Comparison of ENCODE assay signal across 10 cellular contexts in genomic region chr6:30990422-30991086, GRCh38. TPM values are rescaled to one million over a fixed set of nuclear protein-coding genes. Genes with fewer than 3 reads are reported as not detected.
DNase-seq lines count a peak whose midpoint lies in the region; ATAC-seq and TF ChIP-seq lines count a peak whose summit lies in the region.
"Had no signal": no experiment of that assay in that cellular context is flagged by ENCODE, and none has a peak within 500 bp of the region (broad histone marks: within the 10 kb centered on the region; RNA-seq: fewer than 3 reads in every experiment).

No MANE protein-coding gene starts in this region.

- TF ChIP-seq CTCF in SK-N-SH (IDR thresholded peaks at IDR 0.05), result no peak

- peaks cover 12% of the 10 kb centered on the region for H3K4me1 Mint-ChIP-seq in activated naive CD4-positive, alpha-beta T cell treated with anti-CD3 and anti-CD28 coated beads for 36 hours (ENCODE audit: low read depth)
- peaks cover 13% of the 10 kb centered on the region for H3K4me1 Mint-ChIP-seq in stimulated activated naive CD8-positive, alpha-beta T cell treated with anti-CD3 and anti-CD28 coated beads, Interleukin-15, Interleukin-2, amounts not matched to agents 100 ng/mL and 50 ng/mL, for 24 hours (ENCODE audit: low read depth)

- intact Hi-C loops in activated naive CD4-positive, alpha-beta T cell treated with anti-CD3 and anti-CD28 coated beads for 36 hours (cut with micrococcal nuclease), result no loop called here

- peak; percentile 55 for DNase-seq in activated naive CD4-positive, alpha-beta T cell treated with anti-CD3 and anti-CD28 coated beads for 36 hours
- DNase-seq in activated naive CD4-positive, alpha-beta T cell treated with Interleukin-2 at 50 U/mL for 16 hours, result no peak
- DNase-seq in SK-N-SH, result no peak
- DNase-seq in NCI-H345 treated with DMSO at 0.1 percent for 48 hours (lab: John Stamatoyannopoulos, UW; ENCODE audit: unreplicated experiment), result no peak
- no peak for DNase-seq in cortex of kidney (lab: John Stamatoyannopoulos, UW)
- DNase-seq: NCI-H146, PC-3 had no signal

- CTCF ChIA-PET in activated naive CD4-positive, alpha-beta T cell treated with anti-CD3 and anti-CD28 coated beads for 36 hours (lab: Charles Lee), result no interaction called here
- CTCF ChIA-PET in SK-N-SH (lab: Yijun Ruan, JAX), result interaction anchor here (0.6 kb wide), 1 partner anchor 491 kb away, joined by 3 read pairs; no protein-coding TSS in a partner anchor

- no peak for ATAC-seq in GM18873 (IDR thresholded peaks at IDR 0.05; ENCODE audit: low FRiP score, unreplicated experiment)
- ATAC-seq: PC-3 had no signal

- H3F3A ChIP-seq in SK-N-SH (replicated peaks; ENCODE audit: insufficient read depth), result no peaks in the 10 kb centered on the region

- TF ChIP-seq RAD21 in SK-N-SH (IDR thresholded peaks at IDR 0.05; ENCODE audit: low read length), result no peak

- H3K4me3 Mint-ChIP-seq in activated naive CD4-positive, alpha-beta T cell treated with anti-CD3 and anti-CD28 coated beads for 36 hours, result peak overlapping the region; percentile 15
- no peak overlapping the region for H3K4me3 Mint-ChIP-seq in stimulated activated naive CD8-positive, alpha-beta T cell treated with anti-CD3 and anti-CD28 coated beads, Interleukin-15, Interleukin-2, amounts not matched to agents 100 ng/mL and 50 ng/mL, for 24 hours

- H3K9me3 ChIP-seq in SK-N-SH (no peaks in the 10 kb centered on the region), duodenal mucosa (ENCODE audit: control insufficient read depth in 1 of 2, low read length in 2 of 2) (no peaks in the 10 kb centered on the region)

- TF ChIP-seq EP300 in SK-N-SH (IDR thresholded peaks at IDR 0.05; ENCODE audit: borderline replicate concordance in 1 of 2, low read depth in 1 of 2, low read length in 1 of 2), result no peak

- H3K9me2 ChIP-seq in SK-N-SH, result no peaks in the 10 kb centered on the region

- H3K36me3 ChIP-seq in SK-N-SH (replicated peaks in 1 of 2; ENCODE audit: control insufficient read depth in 1 of 2, insufficient read depth in 2 of 2, low read length in 1 of 2) (no peaks in the 10 kb centered on the region), duodenal mucosa (ENCODE audit: control insufficient read depth in 1 of 2, insufficient read depth in 2 of 2, low read length in 2 of 2) (no peaks in the 10 kb centered on the region)

- 0 out of 2 replicates have a peak overlapping the region, but pooled peaks have one; percentile 17 for H3K4me2 ChIP-seq in SK-N-SH

- H3K27ac ChIP-seq in SK-N-SH (ENCODE audit: low read depth in 2 of 2, low read length in 1 of 2) (no peak overlapping the region), duodenal mucosa (ENCODE audit: low read depth, low read length) (no peak overlapping the region)

- no peaks in the 10 kb centered on the region for H3K27me3 Mint-ChIP-seq in activated naive CD4-positive, alpha-beta T cell treated with anti-CD3 and anti-CD28 coated beads for 36 hours (ENCODE audit: low read depth)
- no peaks in the 10 kb centered on the region for H3K27me3 Mint-ChIP-seq in stimulated activated naive CD8-positive, alpha-beta T cell treated with anti-CD3 and anti-CD28 coated beads, Interleukin-15, Interleukin-2, amounts not matched to agents 100 ng/mL and 50 ng/mL, for 24 hours

- H3K9me3 Mint-ChIP-seq in activated naive CD4-positive, alpha-beta T cell treated with anti-CD3 and anti-CD28 coated beads for 36 hours, result peaks cover 2% of the 10 kb centered on the region
- no peaks in the 10 kb centered on the region for H3K9me3 Mint-ChIP-seq in stimulated activated naive CD8-positive, alpha-beta T cell treated with anti-CD3 and anti-CD28 coated beads, Interleukin-15, Interleukin-2, amounts not matched to agents 100 ng/mL and 50 ng/mL, for 24 hours

- H2AFZ ChIP-seq in SK-N-SH (ENCODE audit: low read depth), result peak overlapping the region; percentile 24; the same call in 1 of the 2 replicates

- no peak overlapping the region for H3K27ac Mint-ChIP-seq in activated naive CD4-positive, alpha-beta T cell treated with anti-CD3 and anti-CD28 coated beads for 36 hours
- peak overlapping the region; percentile 31 for H3K27ac Mint-ChIP-seq in stimulated activated naive CD8-positive, alpha-beta T cell treated with anti-CD3 and anti-CD28 coated beads, Interleukin-15, Interleukin-2, amounts not matched to agents 100 ng/mL and 50 ng/mL, for 24 hours

- H3K36me3 Mint-ChIP-seq in activated naive CD4-positive, alpha-beta T cell treated with anti-CD3 and anti-CD28 coated beads for 36 hours (ENCODE audit: low read depth), result no peaks in the 10 kb centered on the region
- no peaks in the 10 kb centered on the region for H3K36me3 Mint-ChIP-seq in stimulated activated naive CD8-positive, alpha-beta T cell treated with anti-CD3 and anti-CD28 coated beads, Interleukin-15, Interleukin-2, amounts not matched to agents 100 ng/mL and 50 ng/mL, for 24 hours (ENCODE audit: low read depth)

- H3K4me3 ChIP-seq in SK-N-SH (ENCODE audit: low read depth in 2 of 2, low read length in 1 of 2), result no peak overlapping the region
- peak overlapping the region; percentile 18 to 32 for H3K4me3 ChIP-seq in duodenal mucosa (ENCODE audit: low read depth in 1 of 2, low read length in 2 of 2)

- H3K79me2 ChIP-seq in SK-N-SH (ENCODE audit: insufficient read depth), result no peaks in the 10 kb centered on the region

- no peak overlapping the region for H3K9ac ChIP-seq in SK-N-SH
- no peak overlapping the region for H3K9ac ChIP-seq in duodenal mucosa (ENCODE audit: low read depth in 1 of 2, low read length in 2 of 2)

- H3K27me3 ChIP-seq in SK-N-SH (ENCODE audit: insufficient read depth) (no peaks in the 10 kb centered on the region), duodenal mucosa (ENCODE audit: control insufficient read depth in 1 of 2, insufficient read depth in 2 of 2, low read length in 2 of 2) (no peaks in the 10 kb centered on the region)

- H3K4me1 ChIP-seq in SK-N-SH (ENCODE audit: control insufficient read depth in 1 of 2, insufficient read depth in 2 of 2, low read depth in 1 of 2, low read length in 1 of 2) (no peaks in the 10 kb centered on the region), duodenal mucosa (ENCODE audit: control insufficient read depth in 1 of 2, insufficient read depth in 2 of 2, low read length in 2 of 2) (no peaks in the 10 kb centered on the region)

- H4K20me1 ChIP-seq in SK-N-SH (ENCODE audit: insufficient read depth), result no peaks in the 10 kb centered on the region

- POLR2A ChIA-PET in SK-N-SH (lab: Yijun Ruan, JAX), result no interaction called here

- WGBS in SK-N-SH (ENCODE audit: low lambda C conversion rate), result 32% methylated on average over 8 of the region's 8 CpGs

TF ChIP-seq in SK-N-SH, 30 proteins besides CTCF, POLR2A, EP300 and RAD21:
- TF ChIP-seq IRF3 (IDR thresholded peaks at IDR 0.05; ENCODE audit: low read depth, low read length) (no peak), RXRA (IDR thresholded peaks at IDR 0.05; ENCODE audit: borderline replicate concordance, low read depth) (no peak), JUND (IDR thresholded peaks at IDR 0.05) (no peak), RFX5 (IDR thresholded peaks at IDR 0.05; ENCODE audit: low read length) (no peak), ELF1 (IDR thresholded peaks at IDR 0.05) (no peak), MEF2A (IDR thresholded peaks at IDR 0.05; ENCODE audit: borderline replicate concordance, low read depth) (no peak), USF2 (IDR thresholded peaks at IDR 0.05; ENCODE audit: borderline replicate concordance, low read depth, low read length) (no peak), RCOR1 (IDR thresholded peaks at IDR 0.05; ENCODE audit: low read length) (no peak)

RNA-seq across cellular contexts. Expression of gene MUC21, which starts 7.0 kb away (rescaled TPM):
- not detected for total RNA-seq in activated naive CD4-positive, alpha-beta T cell treated with anti-CD3 and anti-CD28 coated beads for 36 hours
- not detected in 2 replicates for polyA plus RNA-seq in SK-N-SH (2012; rRNA removed)
- not detected in 2 replicates for polyA plus RNA-seq in SK-N-SH (2012; cell fraction: cytosol; rRNA removed)
- polyA plus RNA-seq in SK-N-SH (2012; cell fraction: nucleus; rRNA removed), result not detected in 2 replicates
- total RNA-seq: PC-3 had no signal

RNA-seq across cellular contexts. Expression of gene MUC22, which starts 19.7 kb away (rescaled TPM):
- not detected for total RNA-seq in activated naive CD4-positive, alpha-beta T cell treated with anti-CD3 and anti-CD28 coated beads for 36 hours
- 0.12 and 0.13 TPM in 2 replicates for polyA plus RNA-seq in SK-N-SH (2012; rRNA removed)
- polyA plus RNA-seq in SK-N-SH (2012; cell fraction: cytosol; rRNA removed), result 0.05 and 0.10 TPM in 2 replicates
- polyA plus RNA-seq in SK-N-SH (2012; cell fraction: nucleus; rRNA removed), result 0.04 and 0.06 TPM in 2 replicates
- total RNA-seq: PC-3 had no signal

RNA-seq across cellular contexts. Expression of gene MUCL3, which starts 49.8 kb away (rescaled TPM):
- total RNA-seq in activated naive CD4-positive, alpha-beta T cell treated with anti-CD3 and anti-CD28 coated beads for 36 hours, result not detected
- polyA plus RNA-seq in SK-N-SH (2012; rRNA removed), result not detected in 2 replicates
- 0.01 TPM in 2 replicates for polyA plus RNA-seq in SK-N-SH (2012; cell fraction: cytosol; rRNA removed)
- not detected in 2 replicates for polyA plus RNA-seq in SK-N-SH (2012; cell fraction: nucleus; rRNA removed)

RNA-seq across cellular contexts. Expression of gene SFTA2, which starts 58.6 kb away (rescaled TPM):
- total RNA-seq in activated naive CD4-positive, alpha-beta T cell treated with anti-CD3 and anti-CD28 coated beads for 36 hours, result not detected
- polyA plus RNA-seq in SK-N-SH (2012; rRNA removed), result not detected in 2 replicates
- not detected in 2 replicates for polyA plus RNA-seq in SK-N-SH (2012; cell fraction: cytosol; rRNA removed)
- 0.09 TPM in 1 of 2 replicates, not detected in the other for polyA plus RNA-seq in SK-N-SH (2012; cell fraction: nucleus; rRNA removed)
- total RNA-seq: PC-3 had no signal

Comparison
In these comparisons a context has a peak if more than half of its experiments do, and no peak if none do; other contexts are left out.
1. H3K4me3 ChIP-seq: peak in duodenal mucosa (2 of 2); none in SK-N-SH (0 of 2).